Comparison of ENCODE assay signal across 16 cellular contexts in genomic region chr1:47841356-47841755, GRCh38.
"Had no signal": no experiment of that assay in that cellular context is flagged by ENCODE, and none has a peak within 500 bp of the region (broad histone marks: within the 10 kb centered on the region; RNA-seq: fewer than 3 reads in every experiment).

No MANE protein-coding gene starts in this region.

- H3K36me3 Mint-ChIP-seq: activated naive CD8-positive, alpha-beta T cell treated with anti-CD3 and anti-CD28 coated beads for 36 hours; immature natural killer cell; stimulated activated memory B cell treated with anti-CD40 and anti-IgM and Interleukin-4, amounts not matched to agents 10 μg/mL and 1 μg/mL and 100 μg/mL, for 72 hours had no signal

- H3K9me3 Mint-ChIP-seq: activated B cell treated with CpG ODN at 0.5 μM for 24 hours; activated CD4-positive, alpha-beta T cell treated with anti-CD3 and anti-CD28 coated beads, Interleukin-2, amount 10 ng/mL, durations not matched to agents 24 days and 14 days; activated naive CD8-positive, alpha-beta T cell treated with anti-CD3 and anti-CD28 coated beads for 36 hours; activated T-cell treated with anti-CD3 and anti-CD28 coated beads, Interleukin-2, amount 50 U/mL, for 72 hours; dendritic cell treated with granulocyte-macrophage colony-stimulating factor and Interleukin-4, amounts not matched to agents 40 ng/mL and 50 ng/mL, for 4 days; immature natural killer cell; stimulated activated memory B cell treated with anti-CD40 and anti-IgM and Interleukin-4, amounts not matched to agents 10 μg/mL and 1 μg/mL and 100 μg/mL, for 72 hours had no signal

- H3K4me3 Mint-ChIP-seq: activated B cell treated with CpG ODN at 0.5 μM for 24 hours; activated CD4-positive, alpha-beta T cell treated with anti-CD3 and anti-CD28 coated beads, Interleukin-2, amount 10 ng/mL, durations not matched to agents 24 days and 14 days; activated naive CD8-positive, alpha-beta T cell treated with anti-CD3 and anti-CD28 coated beads for 36 hours; activated T-cell treated with anti-CD3 and anti-CD28 coated beads, Interleukin-2, amount 50 U/mL, for 72 hours; dendritic cell treated with granulocyte-macrophage colony-stimulating factor and Interleukin-4, amounts not matched to agents 40 ng/mL and 50 ng/mL, for 4 days; immature natural killer cell; stimulated activated memory B cell treated with anti-CD40 and anti-IgM and Interleukin-4, amounts not matched to agents 10 μg/mL and 1 μg/mL and 100 μg/mL, for 72 hours had no signal

- DNase-seq: activated B cell treated with CpG ODN at 0.5 μM for 24 hours; activated CD4-positive, alpha-beta T cell treated with anti-CD3 and anti-CD28 coated beads, Interleukin-2, amount 10 ng/mL, durations not matched to agents 24 days and 14 days; activated CD8-positive, alpha-beta memory T cell treated with anti-CD3 and anti-CD28 coated beads, Interleukin-2, amount 50 U/mL, for 48 hours; activated naive CD8-positive, alpha-beta T cell treated with anti-CD3 and anti-CD28 coated beads for 36 hours; activated T-cell treated with anti-CD3 and anti-CD28 coated beads, Interleukin-2, amount 50 U/mL, for 72 hours; amygdala; brain microvascular endothelial cell; effector memory CD4-positive, alpha-beta T cell; foreskin melanocyte; immature natural killer cell; mesendoderm; ovary; SW 1271; trophoblast cell had no signal

- H3K27ac Mint-ChIP-seq: activated B cell treated with CpG ODN at 0.5 μM for 24 hours; activated CD4-positive, alpha-beta T cell treated with anti-CD3 and anti-CD28 coated beads, Interleukin-2, amount 10 ng/mL, durations not matched to agents 24 days and 14 days; activated naive CD8-positive, alpha-beta T cell treated with anti-CD3 and anti-CD28 coated beads for 36 hours; activated T-cell treated with anti-CD3 and anti-CD28 coated beads, Interleukin-2, amount 50 U/mL, for 72 hours; dendritic cell treated with granulocyte-macrophage colony-stimulating factor and Interleukin-4, amounts not matched to agents 40 ng/mL and 50 ng/mL, for 4 days; immature natural killer cell; stimulated activated memory B cell treated with anti-CD40 and anti-IgM and Interleukin-4, amounts not matched to agents 10 μg/mL and 1 μg/mL and 100 μg/mL, for 72 hours had no signal

- H3K4me3 ChIP-seq: ovary had no signal

- H3K27ac ChIP-seq: brain microvascular endothelial cell, ovary had no signal

- H3K36me3 ChIP-seq: brain microvascular endothelial cell, ovary had no signal

- H3K27me3 ChIP-seq: brain microvascular endothelial cell, ovary had no signal

- H3K4me1 Mint-ChIP-seq: activated B cell treated with CpG ODN at 0.5 μM for 24 hours; activated CD4-positive, alpha-beta T cell treated with anti-CD3 and anti-CD28 coated beads, Interleukin-2, amount 10 ng/mL, durations not matched to agents 24 days and 14 days; activated naive CD8-positive, alpha-beta T cell treated with anti-CD3 and anti-CD28 coated beads for 36 hours; immature natural killer cell; stimulated activated memory B cell treated with anti-CD40 and anti-IgM and Interleukin-4, amounts not matched to agents 10 μg/mL and 1 μg/mL and 100 μg/mL, for 72 hours had no signal

- H3K9me3 ChIP-seq: ovary had no signal
